19 cellular contexts compared by ENCODE assay signal in genomic region chr2:48900321-48901014, GRCh38.
DNase-seq lines count a peak whose midpoint lies in the region; ATAC-seq and TF ChIP-seq lines count a peak whose summit lies in the region.
"Had no signal": no experiment of that assay in that cellular context is flagged by ENCODE, and none has a peak within 500 bp of the region (broad histone marks: within the 10 kb centered on the region; RNA-seq: fewer than 3 reads in every experiment).

No MANE protein-coding gene starts in this region.

- H3K27me3 ChIP-seq in BLaER1 treated with 17β-estradiol and CSF1 and Interleukin-3, amounts not matched to agents 10 nM and 100 nM: no peaks in the 10 kb centered on the region
- H3K27me3 ChIP-seq in thyroid gland: no peaks in the 10 kb centered on the region
- H3K27me3 ChIP-seq: colonic mucosa, testis had no signal

- H3K9me3 Mint-ChIP-seq in activated CD8-positive, alpha-beta T cell treated with anti-CD3 and anti-CD28 coated beads for 36 hours: no peaks in the 10 kb centered on the region

- H3K27me3 Mint-ChIP-seq in activated CD8-positive, alpha-beta T cell treated with anti-CD3 and anti-CD28 coated beads for 36 hours: no peaks in the 10 kb centered on the region
- H3K27me3 Mint-ChIP-seq: activated naive CD8-positive, alpha-beta T cell treated with anti-CD3 and anti-CD28 coated beads, Interleukin-2, amount 10 ng/mL, durations not matched to agents 7 days and 5 days had no signal

- WGBS in thyroid gland, 2 donors: 45 to 48% methylated on average over 2 of the region's 2 CpGs

- H3K36me3 Mint-ChIP-seq in activated CD8-positive, alpha-beta T cell treated with anti-CD3 and anti-CD28 coated beads for 36 hours (ENCODE audit: low read depth): no peaks in the 10 kb centered on the region
- H3K36me3 Mint-ChIP-seq: activated naive CD8-positive, alpha-beta T cell treated with anti-CD3 and anti-CD28 coated beads, Interleukin-2, amount 10 ng/mL, durations not matched to agents 7 days and 5 days had no signal

- CTCF ChIA-PET in activated CD8-positive, alpha-beta T cell treated with anti-CD3 and anti-CD28 coated beads for 36 hours (lab: Charles Lee): no interaction called here

- no peak overlapping the region for H3K27ac Mint-ChIP-seq in activated CD8-positive, alpha-beta T cell treated with anti-CD3 and anti-CD28 coated beads for 36 hours
- H3K27ac Mint-ChIP-seq: activated naive CD8-positive, alpha-beta T cell treated with anti-CD3 and anti-CD28 coated beads, Interleukin-2, amount 10 ng/mL, durations not matched to agents 7 days and 5 days had no signal

- peak overlapping the region; percentile 5 to 78 (median 57); a peak in 17 of 22 replicates for H3K4me2 ChIP-seq in BLaER1 treated with 17β-estradiol and CSF1 and Interleukin-3, amounts not matched to agents 10 nM and 100 nM
- H3K4me2 ChIP-seq: PC-9 had no signal

- peak overlapping the region in 1 of 11 experiments; percentile 2; a peak in 1 of 22 replicates for H3K27ac ChIP-seq in BLaER1 treated with 17β-estradiol and CSF1 and Interleukin-3, amounts not matched to agents 10 nM and 100 nM
- no peak overlapping the region for H3K27ac ChIP-seq in thyroid gland
- H3K27ac ChIP-seq: colonic mucosa, pancreas, PC-9, testis had no signal

- ATAC-seq in activated CD8-positive, alpha-beta T cell treated with anti-CD3 and anti-CD28 coated beads for 36 hours: no peak
- ATAC-seq in GM21576 (IDR thresholded peaks at IDR 0.05; ENCODE audit: unreplicated experiment): no peak
- ATAC-seq: activated CD4-positive, CD25-positive, alpha-beta regulatory T cell treated with anti-CD3 and anti-CD28 coated beads, Interleukin-2, amount 50 U/mL, for 24 hours; HepG2 had no signal

- POLR2A ChIA-PET in activated CD8-positive, alpha-beta T cell treated with anti-CD3 and anti-CD28 coated beads for 36 hours (lab: Charles Lee): no interaction called here

- H3K4me1 ChIP-seq in BLaER1 treated with 17β-estradiol and CSF1 and Interleukin-3, amounts not matched to agents 10 nM and 100 nM: peaks cover 18 to 50% (median 32%) of the 10 kb centered on the region in 10 experiments
- H3K4me1 ChIP-seq in thyroid gland: no peaks in the 10 kb centered on the region
- H3K4me1 ChIP-seq: colonic mucosa, pancreas, testis had no signal

- H3K4me3 ChIP-seq in BLaER1 treated with 17β-estradiol and CSF1 and Interleukin-3, amounts not matched to agents 10 nM and 100 nM: no peak overlapping the region
- no peak overlapping the region for H3K4me3 ChIP-seq in thyroid gland (replicated peaks in 1 of 3)
- H3K4me3 ChIP-seq: colonic mucosa, pancreas, PC-9, testis had no signal

- no peaks in the 10 kb centered on the region for H3K36me3 ChIP-seq in BLaER1 treated with 17β-estradiol and CSF1 and Interleukin-3, amounts not matched to agents 10 nM and 100 nM
- H3K36me3 ChIP-seq in thyroid gland: no peaks in the 10 kb centered on the region
- H3K36me3 ChIP-seq: colonic mucosa, pancreas had no signal

- peak; percentile 15 for DNase-seq in NCI-H524 treated with DMSO at 0.1 percent for 48 hours (lab: John Stamatoyannopoulos, UW)
- peak; percentile 10 for DNase-seq in fibroblast of gingiva (ENCODE audit: low read depth)
- peak in 49 of 56 donors; percentile 3 to 79 (median 46) for DNase-seq in nucleus accumbens (lab: John Stamatoyannopoulos, UW)
- no peak for DNase-seq in NCI-H187 treated with DMSO at 0.1 percent for 48 hours (lab: John Stamatoyannopoulos, UW)
- DNase-seq in thyroid gland: no peak
- no peak for DNase-seq in activated CD8-positive, alpha-beta T cell treated with anti-CD3 and anti-CD28 coated beads for 36 hours
- DNase-seq: activated naive CD8-positive, alpha-beta T cell treated with anti-CD3 and anti-CD28 coated beads, Interleukin-2, amount 10 ng/mL, durations not matched to agents 7 days and 5 days; colonic mucosa; mesenchymal stem cell; NCI-H1092; NCI-H446 treated with DMSO at 0.1 percent for 48 hours; pancreas; PC-9; stimulated activated CD4-positive, alpha-beta T cell treated with anti-CD3 and anti-CD28 coated beads, Interleukin-12 subunit alpha, Interleukin-12 subunit beta, amount 100 ng/mL, for 4 hours; testis had no signal

- no peak for TF ChIP-seq POLR2A in thyroid gland (IDR thresholded peaks at IDR 0.05)

- no peaks in the 10 kb centered on the region for H4K20me1 ChIP-seq in BLaER1 treated with 17β-estradiol and CSF1 and Interleukin-3, amounts not matched to agents 10 nM and 100 nM

- no peak overlapping the region for H3K4me3 Mint-ChIP-seq in activated CD8-positive, alpha-beta T cell treated with anti-CD3 and anti-CD28 coated beads for 36 hours
- H3K4me3 Mint-ChIP-seq: activated naive CD8-positive, alpha-beta T cell treated with anti-CD3 and anti-CD28 coated beads, Interleukin-2, amount 10 ng/mL, durations not matched to agents 7 days and 5 days had no signal

- no peaks in the 10 kb centered on the region for H3K4me1 Mint-ChIP-seq in activated CD8-positive, alpha-beta T cell treated with anti-CD3 and anti-CD28 coated beads for 36 hours (ENCODE audit: low read depth)
- H3K4me1 Mint-ChIP-seq: activated naive CD8-positive, alpha-beta T cell treated with anti-CD3 and anti-CD28 coated beads, Interleukin-2, amount 10 ng/mL, durations not matched to agents 7 days and 5 days had no signal

- intact Hi-C loops in thyroid gland (cut with DNase I): no loop called here
- intact Hi-C loops in activated CD8-positive, alpha-beta T cell treated with anti-CD3 and anti-CD28 coated beads for 36 hours (cut with micrococcal nuclease): no loop called here

- no peak for TF ChIP-seq CTCF in thyroid gland (IDR thresholded peaks at IDR 0.05)
- TF ChIP-seq CTCF in activated CD8-positive, alpha-beta T cell treated with anti-CD3 and anti-CD28 coated beads for 36 hours (IDR thresholded peaks at IDR 0.05): no peak

- peaks cover 9 to 28% (median 18%) of the 10 kb centered on the region in 11 experiments; a peak in 19 of 22 replicates for H3K9me3 ChIP-seq in BLaER1 treated with 17β-estradiol and CSF1 and Interleukin-3, amounts not matched to agents 10 nM and 100 nM (replicated peaks in 1 of 11)
- no peaks in the 10 kb centered on the region for H3K9me3 ChIP-seq in thyroid gland
- H3K9me3 ChIP-seq: colonic mucosa, pancreas, testis had no signal

- H3K9ac ChIP-seq in BLaER1 treated with 17β-estradiol and CSF1 and Interleukin-3, amounts not matched to agents 10 nM and 100 nM: no peak overlapping the region

Comparison
In these comparisons a context has a peak if more than half of its experiments do, and no peak if none do; other contexts are left out.
1. DNase-seq: peak in NCI-H524 treated with DMSO at 0.1 percent for 48 hours (single experiment), fibroblast of gingiva (single experiment) and nucleus accumbens (49 of 56); none in NCI-H187 treated with DMSO at 0.1 percent for 48 hours (single experiment), thyroid gland (0 of 2) and activated CD8-positive, alpha-beta T cell treated with anti-CD3 and anti-CD28 coated beads for 36 hours (single experiment).